In genomic region chr10:124235232-124235631, GRCh38 we compare ENCODE assay signal across 30 cellular contexts.
"Had no signal": no experiment of that assay in that cellular context is flagged by ENCODE, and none has a peak within 500 bp of the region (broad histone marks: within the 10 kb centered on the region; RNA-seq: fewer than 3 reads in every experiment).

No MANE protein-coding gene starts in this region.

- H3K4me1 Mint-ChIP-seq: naive thymus-derived CD8-positive, alpha-beta T cell; neural crest cell had no signal

- H3K4me3 ChIP-seq: ovary, psoas muscle, right lobe of liver, sigmoid colon, suprapubic skin, testis, tibial artery, transverse colon, upper lobe of right lung, uterus had no signal

- DNase-seq: naive thymus-derived CD8-positive, alpha-beta T cell; nephron progenitor cell; occipital lobe; ovary; posterior cingulate gyrus; psoas muscle; right lobe of liver; sigmoid colon; small intestine; stimulated activated CD4-positive, alpha-beta T cell treated with anti-CD3 and anti-CD28 coated beads, Interleukin-15, amount 100 ng/mL, for 24 hours; stimulated activated CD4-positive, alpha-beta T cell treated with anti-CD3 and anti-CD28 coated beads, Interleukin-2, amount 100 ng/mL, for 24 hours; stimulated activated CD4-positive, alpha-beta T cell treated with anti-CD3 and anti-CD28 coated beads, Interleukin-2, amount 100 ng/mL, for 48 hours; stimulated activated CD4-positive, alpha-beta T cell treated with anti-CD3 and anti-CD28 coated beads, Interleukin-4, amount 100 ng/mL, for 24 hours; stimulated activated naive CD4-positive, alpha-beta T cell; stimulated activated naive CD8-positive, alpha-beta T cell treated with anti-CD3 and anti-CD28 coated beads, Interleukin-15, amount 100 ng/mL, for 72 hours; stimulated activated naive CD8-positive, alpha-beta T cell treated with anti-CD3 and anti-CD28 coated beads, Interleukin-15, Interleukin-2, amounts not matched to agents 100 U/mL and 50 U/mL, for 24 hours; substantia nigra; testis; tibial artery; transverse colon; upper lobe of right lung; uterus had no signal

- H3K27ac Mint-ChIP-seq: naive thymus-derived CD8-positive, alpha-beta T cell; natural killer cell treated with Interleukin-12 subunit alpha and Interleukin-12 subunit beta and Interleukin-15 and Interleukin-18, amount 100 ng/mL, for 72 hours; nephron progenitor cell; progenitor cell of endocrine pancreas; stimulated activated effector memory CD8-positive, alpha-beta T cell treated with anti-CD3 and anti-CD28 coated beads, Interleukin-12 subunit alpha, Interleukin-12 subunit beta, amount 100 ng/mL, for 72 hours; stimulated activated naive CD8-positive, alpha-beta T cell treated with anti-CD3 and anti-CD28 coated beads, Interleukin-15, amount 100 ng/mL, for 72 hours; type B pancreatic cell had no signal

- H3K27me3 ChIP-seq: ovary, right lobe of liver, sigmoid colon, suprapubic skin, testis, tibial artery, transverse colon, upper lobe of right lung, uterus had no signal

- H3K9me3 Mint-ChIP-seq: type B pancreatic cell had no signal

- ATAC-seq: naive thymus-derived CD8-positive, alpha-beta T cell; natural killer cell treated with Interleukin-12 subunit alpha and Interleukin-12 subunit beta and Interleukin-15 and Interleukin-18, amount 100 ng/mL, for 72 hours; psoas muscle; right cardiac atrium; right lobe of liver; stimulated activated effector memory CD8-positive, alpha-beta T cell treated with anti-CD3 and anti-CD28 coated beads, Interleukin-12 subunit alpha, Interleukin-12 subunit beta, amount 100 ng/mL, for 72 hours; stimulated activated naive CD8-positive, alpha-beta T cell treated with anti-CD3 and anti-CD28 coated beads, Interleukin-15, amount 100 ng/mL, for 72 hours; stimulated activated naive CD8-positive, alpha-beta T cell treated with anti-CD3 and anti-CD28 coated beads, Interleukin-15, Interleukin-2, amounts not matched to agents 100 U/mL and 50 U/mL, for 24 hours; upper lobe of right lung had no signal

- H3K36me3 ChIP-seq: ovary, right lobe of liver, sigmoid colon, suprapubic skin, tibial artery, transverse colon, upper lobe of right lung, uterus had no signal

- H3K79me2 ChIP-seq: parathyroid adenoma had no signal

- H3K9me3 ChIP-seq: ovary, psoas muscle, right lobe of liver, sigmoid colon, suprapubic skin, testis, tibial artery, transverse colon, upper lobe of right lung, uterus had no signal

- H2AFZ ChIP-seq: parathyroid adenoma had no signal

- H3K36me3 Mint-ChIP-seq: naive thymus-derived CD8-positive, alpha-beta T cell; natural killer cell treated with Interleukin-12 subunit alpha and Interleukin-12 subunit beta and Interleukin-15 and Interleukin-18, amount 100 ng/mL, for 72 hours had no signal

- FAIRE-seq: small intestine had no signal

- H3K4me1 ChIP-seq: parathyroid adenoma, psoas muscle, right lobe of liver, suprapubic skin, transverse colon, upper lobe of right lung, uterus had no signal

- H3K9ac ChIP-seq: parathyroid adenoma had no signal

- H3K27ac ChIP-seq: ovary, parathyroid adenoma, psoas muscle, right lobe of liver, suprapubic skin, testis, tibial artery, transverse colon, upper lobe of right lung, uterus had no signal

- H3K4me3 Mint-ChIP-seq: naive thymus-derived CD8-positive, alpha-beta T cell; natural killer cell treated with Interleukin-12 subunit alpha and Interleukin-12 subunit beta and Interleukin-15 and Interleukin-18, amount 100 ng/mL, for 72 hours; nephron progenitor cell; neural crest cell; stimulated activated effector memory CD8-positive, alpha-beta T cell treated with anti-CD3 and anti-CD28 coated beads, Interleukin-12 subunit alpha, Interleukin-12 subunit beta, amount 100 ng/mL, for 72 hours; stimulated activated naive CD8-positive, alpha-beta T cell treated with anti-CD3 and anti-CD28 coated beads, Interleukin-15, amount 100 ng/mL, for 72 hours; type B pancreatic cell had no signal
